ENCODE assay signal across 20 cellular contexts in the genomic region with DNA sequence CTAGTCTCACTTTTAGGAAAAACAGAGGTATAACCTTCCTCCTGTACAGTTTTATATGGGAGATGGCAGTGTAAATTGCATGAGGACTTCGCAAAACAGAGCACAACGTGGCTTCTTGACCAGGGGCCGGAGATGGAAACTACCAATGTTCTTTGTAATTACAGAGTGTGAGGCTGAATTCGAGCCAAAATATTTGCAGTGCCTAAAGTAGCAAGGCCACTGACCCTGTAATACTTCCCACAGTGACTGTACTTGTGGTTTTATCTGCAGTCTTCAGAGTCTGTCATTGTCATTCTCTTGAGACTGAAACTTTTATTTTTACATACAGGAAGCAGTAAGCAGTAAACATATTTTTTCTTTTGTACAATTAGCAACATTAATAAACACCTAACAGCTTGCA.
DNase-seq lines count a peak whose midpoint lies in the region; ATAC-seq, FAIRE-seq and TF ChIP-seq lines count a peak whose summit lies in the region.
"Had no signal": no experiment of that assay in that cellular context is flagged by ENCODE, and none has a peak within 500 bp of the region (broad histone marks: within the 10 kb centered on the region; RNA-seq: fewer than 3 reads in every experiment).

No MANE protein-coding gene starts in this region.

- TF ChIP-seq POLR2A in K562 (conservative IDR thresholded peaks at IDR 0.05) (no peak), spleen (IDR thresholded peaks at IDR 0.05) (no peak)

- TF ChIP-seq EP300 in K562 (IDR thresholded peaks at IDR 0.05; ENCODE audit: low read length): no peak

- no peaks in the 10 kb centered on the region for H3K4me1 ChIP-seq in K562 (replicated peaks in 1 of 2; ENCODE audit: control insufficient read depth in 2 of 2, insufficient read depth in 2 of 2, low read length in 2 of 2)
- H3K4me1 ChIP-seq in spleen: peaks cover 0 to 12% (median 4%) of the 10 kb centered on the region in 6 donors
- H3K4me1 ChIP-seq: suprapubic skin had no signal

- H3K4me2 ChIP-seq in K562 (ENCODE audit: insufficient read depth, low read length): no peak overlapping the region
- H3K4me2 ChIP-seq: SK-N-SH had no signal

- intact Hi-C loops in K562 (cut with micrococcal nuclease): no loop called here
- intact Hi-C loops in spleen (cut with DNase I; ENCODE audit: low total_unique reads): no loop called here

- 5% methylated on average over 4 of the region's 4 CpGs for WGBS in K562 (ENCODE audit: insufficient coverage, low coverage, missing lambda C conversion rate)
- 52 to 67% (median 56%) methylated on average over 4 of the region's 4 CpGs for WGBS in spleen, 5 donors

- in situ Hi-C loops in K562 (cut with MboI): no loop called here

- peak; percentile 70 for DNase-seq in LHCN-M2 (ENCODE audit: low read depth)
- peak in 1 of 4 experiments; percentile 1 for DNase-seq in K562 (ENCODE audit: extremely low read depth in 1 of 4, low spot score in 3 of 4)
- peak; percentile 7 for DNase-seq in left kidney (ENCODE audit: low read depth, low spot score)
- no peak for DNase-seq in spleen
- DNase-seq in activated CD8-positive, alpha-beta memory T cell treated with anti-CD3 and anti-CD28 coated beads for 24 hours: no peak
- no peak for DNase-seq in HK-2 (ENCODE audit: unreplicated experiment)
- DNase-seq in superior temporal gyrus (ENCODE audit: extremely low spot score): no peak
- DNase-seq: activated CD4-positive, alpha-beta T cell treated with anti-CD3 and anti-CD28 coated beads for 36 hours; activated effector memory CD4-positive, alpha-beta T cell treated with anti-CD3 and anti-CD28 coated beads, Interleukin-2, amount 50 U/mL, for 16 hours; effector CD4-positive, alpha-beta T cell; immature natural killer cell; IMR-90; mammary epithelial cell; natural killer cell; NCI-H187; NCI-H345; posterior cingulate gyrus; SK-N-SH had no signal

- no peaks in the 10 kb centered on the region for H3K79me2 ChIP-seq in K562 (ENCODE audit: control insufficient read depth, insufficient read depth, low read length)

- no peaks in the 10 kb centered on the region for H4K20me1 ChIP-seq in K562 (replicated peaks; ENCODE audit: control insufficient read depth, insufficient read depth, low read length)

- no peaks in the 10 kb centered on the region for H3K27me3 ChIP-seq in K562 (ENCODE audit: control insufficient read depth in 2 of 2, insufficient read depth in 2 of 2, low read length in 2 of 2)
- no peaks in the 10 kb centered on the region for H3K27me3 ChIP-seq in spleen (replicated peaks in 1 of 7)
- H3K27me3 ChIP-seq: suprapubic skin had no signal

- no peaks in the 10 kb centered on the region for H3K36me3 ChIP-seq in K562 (ENCODE audit: control insufficient read depth, insufficient read depth, low read length)
- H3K36me3 ChIP-seq in spleen: no peaks in the 10 kb centered on the region
- H3K36me3 ChIP-seq: suprapubic skin had no signal

- H3K27ac ChIP-seq in K562 (ENCODE audit: extremely low read depth, low read depth, low read length) (no peak overlapping the region), spleen (peak overlapping the region in 7 of 8 donors; percentile 42 to 76 (median 70))
- H3K27ac ChIP-seq: suprapubic skin had no signal

- peak; percentile 38; the same call in 1 of the 3 replicates for ATAC-seq in K562
- ATAC-seq: activated CD4-positive, alpha-beta T cell treated with anti-CD3 and anti-CD28 coated beads for 36 hours; natural killer cell; Panc1 had no signal

- CTCF ChIA-PET in K562 (lab: Yijun Ruan, JAX; ENCODE audit: low intra/inter-chr PET ratio): no interaction called here

- no peak for TF ChIP-seq RAD21 in K562 (CRISPR knock-in tag; conservative IDR thresholded peaks at IDR 0.05 in 1 of 2, IDR thresholded peaks at IDR 0.05 in 1 of 2)

- POLR2A ChIA-PET in K562 (lab: Yijun Ruan, JAX): no interaction called here

- H2AFZ ChIP-seq in K562 (ENCODE audit: low read depth, low read length): no peak overlapping the region

- H3K4me3 ChIP-seq in K562 (no peak overlapping the region), spleen (no peak overlapping the region)
- H3K4me3 ChIP-seq: suprapubic skin had no signal

- TF ChIP-seq CTCF in K562 (IDR thresholded peaks at IDR 0.05 in 2 of 3, conservative IDR thresholded peaks at IDR 0.05 in 1 of 3; ENCODE audit: insufficient read depth in 2 of 3, low read depth in 1 of 3, low read length in 3 of 3): no peak
- no peak for TF ChIP-seq CTCF in spleen (IDR thresholded peaks at IDR 0.05 in 8 of 11, conservative IDR thresholded peaks at IDR 0.05 in 3 of 11)

- H3K9me3 ChIP-seq in K562 (replicated peaks; ENCODE audit: control insufficient read depth, insufficient read depth, low read depth, low read length): no peaks in the 10 kb centered on the region
- H3K9me3 ChIP-seq in spleen: no peaks in the 10 kb centered on the region
- H3K9me3 ChIP-seq: SK-N-SH, suprapubic skin had no signal

- no peaks in the 10 kb centered on the region for H3K9me1 ChIP-seq in K562 (ENCODE audit: control insufficient read depth, insufficient read depth, low read length)

- no TSS peak for BruUV-seq in K562 (replicated peaks; lab: Mats Ljungman, UMichigan)

- no peak for FAIRE-seq in K562 (lab: Jason Lieb, UNC)

- no peak overlapping the region for H3K9ac ChIP-seq in K562 (ENCODE audit: insufficient read depth in 1 of 2, low read depth in 2 of 2, low read length in 2 of 2)
- H3K9ac ChIP-seq: SK-N-SH had no signal

TF ChIP-seq in K562, 482 proteins besides CTCF, POLR2A, EP300 and RAD21:
- TF ChIP-seq, protein P1, sequence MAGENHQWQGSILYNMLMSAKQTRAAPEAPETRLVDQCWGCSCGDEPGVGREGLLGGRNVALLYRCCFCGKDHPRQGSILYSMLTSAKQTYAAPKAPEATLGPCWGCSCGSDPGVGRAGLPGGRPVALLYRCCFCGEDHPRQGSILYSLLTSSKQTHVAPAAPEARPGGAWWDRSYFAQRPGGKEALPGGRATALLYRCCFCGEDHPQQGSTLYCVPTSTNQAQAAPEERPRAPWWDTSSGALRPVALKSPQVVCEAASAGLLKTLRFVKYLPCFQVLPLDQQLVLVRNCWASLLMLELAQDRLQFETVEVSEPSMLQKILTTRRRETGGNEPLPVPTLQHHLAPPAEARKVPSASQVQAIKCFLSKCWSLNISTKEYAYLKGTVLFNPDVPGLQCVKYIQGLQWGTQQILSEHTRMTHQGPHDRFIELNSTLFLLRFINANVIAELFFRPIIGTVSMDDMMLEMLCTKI (IDR thresholded peaks at IDR 0.05; ENCODE audit: partially characterized antibody): no peak
- TF ChIP-seq, protein P2, sequence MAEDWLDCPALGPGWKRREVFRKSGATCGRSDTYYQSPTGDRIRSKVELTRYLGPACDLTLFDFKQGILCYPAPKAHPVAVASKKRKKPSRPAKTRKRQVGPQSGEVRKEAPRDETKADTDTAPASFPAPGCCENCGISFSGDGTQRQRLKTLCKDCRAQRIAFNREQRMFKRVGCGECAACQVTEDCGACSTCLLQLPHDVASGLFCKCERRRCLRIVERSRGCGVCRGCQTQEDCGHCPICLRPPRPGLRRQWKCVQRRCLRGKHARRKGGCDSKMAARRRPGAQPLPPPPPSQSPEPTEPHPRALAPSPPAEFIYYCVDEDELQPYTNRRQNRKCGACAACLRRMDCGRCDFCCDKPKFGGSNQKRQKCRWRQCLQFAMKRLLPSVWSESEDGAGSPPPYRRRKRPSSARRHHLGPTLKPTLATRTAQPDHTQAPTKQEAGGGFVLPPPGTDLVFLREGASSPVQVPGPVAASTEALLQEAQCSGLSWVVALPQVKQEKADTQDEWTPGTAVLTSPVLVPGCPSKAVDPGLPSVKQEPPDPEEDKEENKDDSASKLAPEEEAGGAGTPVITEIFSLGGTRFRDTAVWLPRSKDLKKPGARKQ (CRISPR knock-in tag; IDR thresholded peaks at IDR 0.05): no peak
- TF ChIP-seq MAFK (IDR thresholded peaks at IDR 0.05; ENCODE audit: low read length): no peak
- no peak for TF ChIP-seq ZNF445 (CRISPR knock-in tag; IDR thresholded peaks at IDR 0.05; ENCODE audit: low read depth)
- no peak for TF ChIP-seq CBFA2T2 (conservative IDR thresholded peaks at IDR 0.05)
- TF ChIP-seq RBFOX2 (IDR thresholded peaks at IDR 0.05; ENCODE audit: low read depth, low read length): no peak
- no peak for TF ChIP-seq ZNF778 (CRISPR knock-in tag; IDR thresholded peaks at IDR 0.05)
- no peak for TF ChIP-seq KAT2B (IDR thresholded peaks at IDR 0.05; ENCODE audit: low read depth, low read length)
- no peak for TF ChIP-seq ZBED1 (IDR thresholded peaks at IDR 0.05)

Comparison
In these comparisons a context has a peak if more than half of its experiments do, and no peak if none do; other contexts are left out.
1. DNase-seq: peak in LHCN-M2 (single experiment) and left kidney (single experiment); none in spleen (single experiment), activated CD8-positive, alpha-beta memory T cell treated with anti-CD3 and anti-CD28 coated beads for 24 hours (single experiment), HK-2 (single experiment) and superior temporal gyrus (single experiment).